ENCODE assay signal across 18 cellular contexts in the genomic region with DNA sequence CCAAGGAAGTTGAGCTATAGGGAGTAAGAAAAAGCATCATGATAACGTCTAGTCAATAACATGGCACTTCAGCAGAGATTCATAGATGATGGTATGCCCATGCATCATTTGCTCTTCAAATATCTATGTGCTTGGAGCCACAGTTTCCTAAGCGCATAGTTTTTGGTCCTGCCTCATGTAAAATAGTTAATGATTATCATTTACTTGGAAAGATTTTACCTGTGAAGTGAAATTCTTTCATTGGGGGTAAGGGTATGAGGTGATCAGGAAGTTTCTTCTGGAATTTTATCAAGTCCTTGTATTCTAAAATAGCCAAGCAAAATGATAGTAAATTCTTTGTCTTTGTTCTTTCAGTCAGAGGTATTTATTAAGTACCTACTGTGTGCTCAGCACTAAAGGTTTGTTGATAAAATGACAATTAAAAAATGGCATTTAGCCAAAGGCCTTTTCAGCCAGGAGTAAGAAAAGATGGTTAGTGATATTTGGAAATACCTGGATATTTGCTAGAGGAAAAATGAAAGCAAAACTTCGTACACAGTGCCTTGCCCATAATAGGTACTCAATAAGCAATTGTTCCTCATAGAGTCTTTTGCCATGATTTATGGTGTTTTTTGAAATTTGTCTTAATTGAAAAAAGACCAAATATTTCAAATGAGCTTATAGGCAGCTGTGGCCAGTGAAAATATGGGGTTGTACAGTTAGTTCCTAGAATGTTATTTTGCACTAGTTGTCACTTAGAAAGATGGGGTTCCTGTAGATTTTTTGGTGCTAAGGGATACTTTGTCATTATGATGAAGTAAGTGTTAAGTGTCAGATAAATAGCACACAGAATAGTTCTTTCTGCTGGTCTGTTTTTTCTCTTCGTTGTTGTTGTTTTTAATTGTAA. TPM values are rescaled to one million over a fixed set of nuclear protein-coding genes. Genes with fewer than 3 reads are reported as not detected.
A peak's percentile ranks its signal among the peaks of the same experiment; 100 is the strongest.
DNase-seq lines count a peak whose midpoint lies in the region; ATAC-seq, FAIRE-seq and TF ChIP-seq lines count a peak whose summit lies in the region.
"Had no signal": no experiment of that assay in that cellular context is flagged by ENCODE, and none has a peak within 500 bp of the region (broad histone marks: within the 10 kb centered on the region; RNA-seq: fewer than 3 reads in every experiment).

No MANE protein-coding gene starts in this region.

- H3K27me3 Mint-ChIP-seq in activated naive CD4-positive, alpha-beta T cell treated with anti-CD3 and anti-CD28 coated beads, Interleukin-2, amount 50 U/mL, for 24 hours: no peaks in the 10 kb centered on the region

- no peaks in the 10 kb centered on the region for H4K20me1 ChIP-seq in Loucy (ENCODE audit: insufficient read depth, low read length, poor library complexity, severe bottlenecking)
- no peaks in the 10 kb centered on the region for H4K20me1 ChIP-seq in GM12878 (ENCODE audit: control insufficient read depth, insufficient read depth)

- peak overlapping the region; percentile 41 for H3K27ac Mint-ChIP-seq in activated naive CD4-positive, alpha-beta T cell treated with anti-CD3 and anti-CD28 coated beads, Interleukin-2, amount 50 U/mL, for 24 hours
- H3K27ac Mint-ChIP-seq: mesothelial cell of epicardium had no signal

- H2AFZ ChIP-seq in Loucy (ENCODE audit: low read length) (no peak overlapping the region), GM12878 (ENCODE audit: control insufficient read depth, low read depth, low read length) (no peak overlapping the region)

- peaks cover 37% of the 10 kb centered on the region for H3F3A ChIP-seq in Loucy (ENCODE audit: low read depth)

- H3K36me3 Mint-ChIP-seq in activated naive CD4-positive, alpha-beta T cell treated with anti-CD3 and anti-CD28 coated beads, Interleukin-2, amount 50 U/mL, for 24 hours: peaks cover 3% of the 10 kb centered on the region

- peak overlapping the region; percentile 80 for H3K4me3 ChIP-seq in Loucy (ENCODE audit: low read length, poor library complexity, severe bottlenecking)
- no peak overlapping the region for H3K4me3 ChIP-seq in GM12878
- H3K4me3 ChIP-seq in psoas muscle: no peak overlapping the region
- H3K4me3 ChIP-seq: adrenal gland, heart left ventricle, suprapubic skin had no signal

- CTCF ChIA-PET in GM12878 (lab: Yijun Ruan, JAX): interaction anchor here (0.5 to 8.3 kb wide), 5 partner anchors 11 to 1366 kb away, joined by 3 to 92 read pairs (median 7); partner anchors contain the start of gene CEP85

- 92% methylated on average over 4 of the region's 4 CpGs for WGBS in GM12878 (ENCODE audit: insufficient coverage, insufficient replicate concordance, low lambda C conversion rate, missing lambda C conversion rate)
- 82 to 89% (median 83%) methylated on average over 4 of the region's 4 CpGs for WGBS in psoas muscle, 3 donors

- H3K27me3 ChIP-seq in Loucy (ENCODE audit: insufficient read depth, low read length, poor library complexity, severe bottlenecking): no peaks in the 10 kb centered on the region
- no peaks in the 10 kb centered on the region for H3K27me3 ChIP-seq in GM12878 (replicated peaks in 1 of 2; ENCODE audit: control insufficient read depth in 2 of 2, insufficient read depth in 2 of 2, low read length in 1 of 2)
- H3K27me3 ChIP-seq in psoas muscle (ENCODE audit: insufficient read depth in 3 of 3, low read length in 2 of 3): no peaks in the 10 kb centered on the region
- H3K27me3 ChIP-seq: adrenal gland, heart left ventricle, suprapubic skin had no signal

- RAD21 ChIA-PET in GM12878 (lab: Charles Lee; ENCODE audit: unreplicated experiment): interaction anchor here (0.7 to 2.2 kb wide), 3 partner anchors 20 to 109 kb away, joined by 3 to 13 read pairs (median 3); no protein-coding TSS in a partner anchor

- SMC1A ChIA-PET in GM12878 (lab: Charles Lee; ENCODE audit: uncharacterized antibody, unreplicated experiment): interaction anchor here (0.6 to 2.3 kb wide), 6 partner anchors 12 to 258 kb away, joined by 3 to 14 read pairs (median 4); no protein-coding TSS in a partner anchor

- intact Hi-C loops in GM12878 (cut with micrococcal nuclease; ENCODE audit: unreplicated experiment) (no loop called here), psoas muscle (cut with DNase I) (no loop called here)

- H3K4me1 ChIP-seq in Loucy (ENCODE audit: insufficient read depth, low read length, poor library complexity, severe bottlenecking) (peaks cover 86% of the 10 kb centered on the region), GM12878 (ENCODE audit: control insufficient read depth, insufficient read depth, low read length) (peaks cover 4% of the 10 kb centered on the region), psoas muscle (peaks cover 65% of the 10 kb centered on the region)

- H3K4me2 ChIP-seq in Loucy (ENCODE audit: low read depth, low read length, poor library complexity, severe bottlenecking): peak overlapping the region; percentile 99
- no peak overlapping the region for H3K4me2 ChIP-seq in GM12878 (ENCODE audit: control insufficient read depth, insufficient read depth)

- H3K9me2 ChIP-seq in Loucy (replicated peaks; ENCODE audit: low read depth, low read length): no peaks in the 10 kb centered on the region

- TF ChIP-seq POLR2A in GM12878 (IDR thresholded peaks at IDR 0.05; ENCODE audit: low read depth, low read length): no peak

- no peak for TF ChIP-seq EP300 in GM12878 (IDR thresholded peaks at IDR 0.05; ENCODE audit: borderline replicate concordance in 1 of 2, control insufficient read depth in 1 of 2, low read depth in 2 of 2, low read length in 2 of 2)

- no peak for ATAC-seq in GM12878
- no peak for ATAC-seq in psoas muscle
- ATAC-seq in GM21367 (IDR thresholded peaks at IDR 0.05; ENCODE audit: unreplicated experiment): no peak
- no peak for ATAC-seq in HG02938 (IDR thresholded peaks at IDR 0.05; ENCODE audit: unreplicated experiment)
- ATAC-seq in GM21381 (IDR thresholded peaks at IDR 0.05; ENCODE audit: unreplicated experiment): no peak
- ATAC-seq: heart left ventricle had no signal

- BruUV-seq in GM12878 (replicated peaks; lab: Mats Ljungman, UMichigan): TSS peak; percentile 16

- no peak for FAIRE-seq in GM12878 (lab: Jason Lieb, UNC)

- H3K79me2 ChIP-seq in Loucy (ENCODE audit: insufficient read depth, low read length) (peaks cover 55% of the 10 kb centered on the region), GM12878 (ENCODE audit: control insufficient read depth, insufficient read depth, low read length) (no peaks in the 10 kb centered on the region; the same call in 1 of the 2 replicates)

- no peak for TF ChIP-seq CTCF in Loucy (conservative IDR thresholded peaks at IDR 0.05; ENCODE audit: low read length)
- TF ChIP-seq CTCF in GM12878 (IDR thresholded peaks at IDR 0.05 in 2 of 3, conservative IDR thresholded peaks at IDR 0.05 in 1 of 3; ENCODE audit: control insufficient read depth in 2 of 3, extremely low read depth in 1 of 3, insufficient read depth in 1 of 3, low read depth in 3 of 3, low read length in 3 of 3): no peak
- TF ChIP-seq CTCF in psoas muscle (IDR thresholded peaks at IDR 0.05): no peak

- H3K9me3 ChIP-seq in Loucy (ENCODE audit: insufficient read depth, low read depth, low read length) (no peaks in the 10 kb centered on the region), GM12878 (replicated peaks; ENCODE audit: control insufficient read depth, insufficient read depth, low read length) (no peaks in the 10 kb centered on the region), psoas muscle (no peaks in the 10 kb centered on the region)
- H3K9me3 ChIP-seq: adrenal gland, heart left ventricle, suprapubic skin had no signal

- H3K27ac ChIP-seq in GM12878 (ENCODE audit: control insufficient read depth, insufficient read depth): no peak overlapping the region
- peak overlapping the region; percentile 76 for H3K27ac ChIP-seq in psoas muscle

- in situ Hi-C loops in GM12878 (cut with MboI): no loop called here

- peaks cover 9% of the 10 kb centered on the region; the same call in 1 of the 2 replicates for H3K36me3 ChIP-seq in Loucy (ENCODE audit: insufficient read depth, low read length)
- peaks cover 0 to 6% of the 10 kb centered on the region in 2 experiments; a peak in 1 of 4 replicates for H3K36me3 ChIP-seq in GM12878 (ENCODE audit: control insufficient read depth in 2 of 2, insufficient read depth in 2 of 2, low read length in 1 of 2)
- H3K36me3 ChIP-seq in psoas muscle (ENCODE audit: insufficient read depth in 1 of 2, low read depth in 1 of 2): peaks cover 0 to 8% of the 10 kb centered on the region in 2 donors
- H3K36me3 ChIP-seq: adrenal gland had no signal

- H3K9ac ChIP-seq in Loucy (ENCODE audit: low read depth, low read length, poor library complexity, severe bottlenecking) (peak overlapping the region; percentile 96), GM12878 (ENCODE audit: control insufficient read depth, insufficient read depth, low read length) (no peak overlapping the region)

- DNase-seq in activated naive CD4-positive, alpha-beta T cell treated with Interleukin-2 at 50 U/mL for 16 hours: no peak
- DNase-seq in GM12878 (ENCODE audit: low read depth, low spot score): no peak
- DNase-seq in psoas muscle: no peak
- DNase-seq: adrenal gland, GF-D8, heart left ventricle, NCI-H2081, NCI-H69, SW 1271 had no signal

- TF ChIP-seq RAD21 in GM12878 (IDR thresholded peaks at IDR 0.05; ENCODE audit: insufficient read depth, low read depth, low read length): no peak

- peaks cover 65% of the 10 kb centered on the region for H3K4me1 Mint-ChIP-seq in activated naive CD4-positive, alpha-beta T cell treated with anti-CD3 and anti-CD28 coated beads, Interleukin-2, amount 50 U/mL, for 24 hours

- POLR2A ChIA-PET in GM12878 (lab: Charles Lee): interaction anchor here (1.1 kb wide), 1 partner anchor 11 kb away, joined by 3 read pairs; no protein-coding TSS in a partner anchor

- H3K4me3 Mint-ChIP-seq in activated naive CD4-positive, alpha-beta T cell treated with anti-CD3 and anti-CD28 coated beads, Interleukin-2, amount 50 U/mL, for 24 hours: peak overlapping the region; percentile 3
- H3K4me3 Mint-ChIP-seq: mesothelial cell of epicardium had no signal

- H3K9me3 Mint-ChIP-seq in activated naive CD4-positive, alpha-beta T cell treated with anti-CD3 and anti-CD28 coated beads, Interleukin-2, amount 50 U/mL, for 24 hours: no peaks in the 10 kb centered on the region
- H3K9me3 Mint-ChIP-seq: mesothelial cell of epicardium had no signal

RNA-seq across cellular contexts. Expression of gene PDIK1L, which starts 13.1 kb away (rescaled TPM):
- total RNA-seq in GM12878 (2013; cell fraction: nucleolus; rRNA removed): 7.8 TPM in 2 replicates
- total RNA-seq in GM12878 (2014; rRNA removed) (9.4 and 10.8 TPM in 2 replicates), GM12878 (2014; rRNA removed; fragmentation: Illumina TruSeq; extraction: Trizol) (13.5 and 14.3 TPM in 2 replicates), GM12878 (2021) (11.9 and 13.7 TPM in 2 replicates), psoas muscle (1 to 10 TPM; 3.1 to 7.0 (median 5.3) TPM)
- polyA plus RNA-seq in GM12878 (2011; ENCODE audit: low read depth): 3.5 TPM
- polyA plus RNA-seq in GM12878 (2011; rRNA removed) (11.6 and 14.2 TPM in 2 replicates), GM12878 (2014; fragmentation: Illumina TruSeq; extraction: Trizol) (10.3 and 13.7 TPM in 2 replicates), GM12878 (2014; fragmentation: Nextera tagmentation; extraction: Ambion mirVana) (1 to 10 TPM; 4.0 to 9.5 TPM), GM12878 (2014; rRNA removed) (4.5 and 6.7 TPM in 2 replicates), GM12878 (2016; fragmentation: Nextera tagmentation; extraction: Ambion mirVana) (10 to 100 TPM; 10.7 to 15.9 TPM), psoas muscle (1 to 10 TPM; 1.4 to 5.8 (median 2.4) TPM)
- polyA plus RNA-seq in GM12878 (2011; cell fraction: cytosol; rRNA removed): 3.3 and 4.2 TPM in 2 replicates
- polyA plus RNA-seq in GM12878 (2011; cell fraction: nucleus; rRNA removed): 2.5 and 3.2 TPM in 2 replicates
- polyA plus RNA-seq in GM12878 (2012): 4.3 and 5.3 TPM in 2 replicates
- 10.0 and 15.8 TPM in 2 replicates for polyA minus RNA-seq in GM12878 (2011; rRNA and poly(A)+ RNA removed)
- 5.1 and 6.5 TPM in 2 replicates for polyA minus RNA-seq in GM12878 (2011; cell fraction: cytosol; rRNA and poly(A)+ RNA removed)
- 2.3 and 3.3 TPM in 2 replicates for polyA minus RNA-seq in GM12878 (2011; cell fraction: nucleus; rRNA and poly(A)+ RNA removed)

RNA-seq across cellular contexts. Expression of gene FAM110D, which starts 34.2 kb away (rescaled TPM):
- total RNA-seq in GM12878 (2013; cell fraction: nucleolus; rRNA removed): not detected in 2 replicates
- 0.06 TPM in 1 of 2 replicates, not detected in the other for total RNA-seq in GM12878 (2014; rRNA removed)
- total RNA-seq in GM12878 (2014; rRNA removed; fragmentation: Illumina TruSeq; extraction: Trizol): not detected in 2 replicates
- not detected in 2 replicates for total RNA-seq in GM12878 (2021)
- polyA plus RNA-seq in GM12878 (2011; ENCODE audit: low read depth): not detected
- not detected in 2 replicates for polyA plus RNA-seq in GM12878 (2011; rRNA removed)
- not detected in 2 replicates for polyA plus RNA-seq in GM12878 (2011; cell fraction: cytosol; rRNA removed)
- not detected in 2 replicates for polyA plus RNA-seq in GM12878 (2011; cell fraction: nucleus; rRNA removed)
- not detected in 2 replicates for polyA plus RNA-seq in GM12878 (2012)
- polyA plus RNA-seq in GM12878 (2014; fragmentation: Illumina TruSeq; extraction: Trizol): not detected in 2 replicates
- polyA plus RNA-seq in GM12878 (2014; fragmentation: Nextera tagmentation; extraction: Ambion mirVana): not detected
- not detected in 2 replicates for polyA plus RNA-seq in GM12878 (2014; rRNA removed)
- polyA plus RNA-seq in GM12878 (2016; fragmentation: Nextera tagmentation; extraction: Ambion mirVana): not detected
- polyA minus RNA-seq in GM12878 (2011; rRNA and poly(A)+ RNA removed): not detected in 2 replicates
- polyA minus RNA-seq in GM12878 (2011; cell fraction: cytosol; rRNA and poly(A)+ RNA removed): not detected in 2 replicates
- polyA minus RNA-seq in GM12878 (2011; cell fraction: nucleus; rRNA and poly(A)+ RNA removed): not detected in 2 replicates
- total RNA-seq in psoas muscle: 1 to 10 TPM; 1.2 to 2.9 (median 1.3) TPM
- polyA plus RNA-seq in psoas muscle: 1 to 10 TPM; 1.4 to 1.7 (median 1.7) TPM
- total RNA-seq: fibroblast of lung had no signal
- polyA plus RNA-seq: fibroblast of lung had no signal

RNA-seq across cellular contexts. Expression of gene C1orf232, which starts 44.1 kb away (rescaled TPM):
- total RNA-seq in GM12878 (2013; cell fraction: nucleolus; rRNA removed): not detected in 2 replicates
- total RNA-seq in GM12878 (2014; rRNA removed) (not detected in 2 replicates), GM12878 (2014; rRNA removed; fragmentation: Illumina TruSeq; extraction: Trizol) (not detected in 2 replicates), GM12878 (2021) (not detected in 2 replicates), psoas muscle (not detected)
- not detected for polyA plus RNA-seq in GM12878 (2011; ENCODE audit: low read depth)
- polyA plus RNA-seq in GM12878 (2011; rRNA removed) (not detected in 2 replicates), GM12878 (2014; fragmentation: Illumina TruSeq; extraction: Trizol) (not detected in 2 replicates), GM12878 (2014; fragmentation: Nextera tagmentation; extraction: Ambion mirVana) (not detected), GM12878 (2014; rRNA removed) (not detected in 2 replicates), GM12878 (2016; fragmentation: Nextera tagmentation; extraction: Ambion mirVana) (not detected), psoas muscle (not detected)
- not detected in 2 replicates for polyA plus RNA-seq in GM12878 (2011; cell fraction: cytosol; rRNA removed)
- not detected in 2 replicates for polyA plus RNA-seq in GM12878 (2011; cell fraction: nucleus; rRNA removed)
- not detected in 2 replicates for polyA plus RNA-seq in GM12878 (2012)
- polyA minus RNA-seq in GM12878 (2011; rRNA and poly(A)+ RNA removed): not detected in 2 replicates
- polyA minus RNA-seq in GM12878 (2011; cell fraction: cytosol; rRNA and poly(A)+ RNA removed): not detected in 2 replicates
- not detected in 2 replicates for polyA minus RNA-seq in GM12878 (2011; cell fraction: nucleus; rRNA and poly(A)+ RNA removed)
- total RNA-seq: adrenal gland, cardiac septum, fibroblast of lung, heart left ventricle, mesothelial cell of epicardium, suprapubic skin had no signal
- polyA plus RNA-seq: adrenal gland, fibroblast of lung, heart left ventricle had no signal

RNA-seq across cellular contexts. Expression of gene ZNF593, which starts 45.0 kb away (rescaled TPM):
- total RNA-seq in GM12878 (2013; cell fraction: nucleolus; rRNA removed): 9.2 and 9.3 TPM in 2 replicates
- total RNA-seq in GM12878 (2014; rRNA removed) (87.5 and 105 TPM in 2 replicates), GM12878 (2014; rRNA removed; fragmentation: Illumina TruSeq; extraction: Trizol) (20.8 and 22.8 TPM in 2 replicates), GM12878 (2021) (59.2 and 60.2 TPM in 2 replicates), psoas muscle (100 to 1,000 TPM in 1 of 4 donors, 10 to 100 TPM in 3; 75.2 to 116 (median 78.3) TPM)
- polyA plus RNA-seq in GM12878 (2011; ENCODE audit: low read depth): 15.7 TPM
- polyA plus RNA-seq in GM12878 (2011; rRNA removed) (20.8 and 41.9 TPM in 2 replicates), GM12878 (2014; fragmentation: Illumina TruSeq; extraction: Trizol) (2.8 and 15.1 TPM in 2 replicates), GM12878 (2014; fragmentation: Nextera tagmentation; extraction: Ambion mirVana) (10 to 100 TPM in 1 of 2 experiments, 1 to 10 TPM in 1; 7.7 to 20.1 TPM), GM12878 (2014; rRNA removed) (133 and 156 TPM in 2 replicates), GM12878 (2016; fragmentation: Nextera tagmentation; extraction: Ambion mirVana) (100 to 1,000 TPM; 103 to 110 TPM), psoas muscle (100 to 1,000 TPM in 2 of 3 donors, 10 to 100 TPM in 1; 65.7 to 236 (median 162) TPM)
- polyA plus RNA-seq in GM12878 (2011; cell fraction: cytosol; rRNA removed): 89.6 and 123 TPM in 2 replicates
- 41.7 and 67.0 TPM in 2 replicates for polyA plus RNA-seq in GM12878 (2011; cell fraction: nucleus; rRNA removed)
- 34.7 and 40.0 TPM in 2 replicates for polyA plus RNA-seq in GM12878 (2012)
- 6.9 and 10.7 TPM in 2 replicates for polyA minus RNA-seq in GM12878 (2011; rRNA and poly(A)+ RNA removed)
- 13.8 and 16.5 TPM in 2 replicates for polyA minus RNA-seq in GM12878 (2011; cell fraction: cytosol; rRNA and poly(A)+ RNA removed)
- 10.9 and 20.2 TPM in 2 replicates for polyA minus RNA-seq in GM12878 (2011; cell fraction: nucleus; rRNA and poly(A)+ RNA removed)

RNA-seq across cellular contexts. Expression of gene ZNF593OS, which starts 47.0 kb away (rescaled TPM):
- not detected in 2 replicates for total RNA-seq in GM12878 (2013; cell fraction: nucleolus; rRNA removed)
- total RNA-seq in GM12878 (2014; rRNA removed) (0.23 TPM in 1 of 2 replicates, not detected in the other), GM12878 (2014; rRNA removed; fragmentation: Illumina TruSeq; extraction: Trizol) (not detected in 2 replicates), GM12878 (2021) (not detected in 2 replicates), psoas muscle (1 to 10 TPM; 1.6 to 4.2 (median 2.9) TPM)
- polyA plus RNA-seq in GM12878 (2011; ENCODE audit: low read depth): 2.1 TPM
- polyA plus RNA-seq in GM12878 (2011; rRNA removed) (not detected in 2 replicates), GM12878 (2014; fragmentation: Illumina TruSeq; extraction: Trizol) (not detected in 2 replicates), GM12878 (2014; fragmentation: Nextera tagmentation; extraction: Ambion mirVana) (under 1 TPM in 1 of 2 experiments, not detected in 1; 0.16 TPM), GM12878 (2014; rRNA removed) (not detected in 2 replicates), GM12878 (2016; fragmentation: Nextera tagmentation; extraction: Ambion mirVana) (1 to 10 TPM in 1 of 2 experiments, under 1 TPM in 1; 0.96 to 1.7 TPM), psoas muscle (under 1 TPM; 0.16 to 0.70 (median 0.44) TPM)
- polyA plus RNA-seq in GM12878 (2011; cell fraction: cytosol; rRNA removed): not detected in 2 replicates
- not detected in 2 replicates for polyA plus RNA-seq in GM12878 (2011; cell fraction: nucleus; rRNA removed)
- 0.45 and 0.91 TPM in 2 replicates for polyA plus RNA-seq in GM12878 (2012)
- not detected in 2 replicates for polyA minus RNA-seq in GM12878 (2011; rRNA and poly(A)+ RNA removed)
- not detected in 2 replicates for polyA minus RNA-seq in GM12878 (2011; cell fraction: cytosol; rRNA and poly(A)+ RNA removed)
- not detected in 2 replicates for polyA minus RNA-seq in GM12878 (2011; cell fraction: nucleus; rRNA and poly(A)+ RNA removed)
- total RNA-seq: cardiac septum, fibroblast of lung, heart left ventricle, mesothelial cell of epicardium, suprapubic skin had no signal
- polyA plus RNA-seq: fibroblast of lung, heart left ventricle had no signal
